In the genomic region with DNA sequence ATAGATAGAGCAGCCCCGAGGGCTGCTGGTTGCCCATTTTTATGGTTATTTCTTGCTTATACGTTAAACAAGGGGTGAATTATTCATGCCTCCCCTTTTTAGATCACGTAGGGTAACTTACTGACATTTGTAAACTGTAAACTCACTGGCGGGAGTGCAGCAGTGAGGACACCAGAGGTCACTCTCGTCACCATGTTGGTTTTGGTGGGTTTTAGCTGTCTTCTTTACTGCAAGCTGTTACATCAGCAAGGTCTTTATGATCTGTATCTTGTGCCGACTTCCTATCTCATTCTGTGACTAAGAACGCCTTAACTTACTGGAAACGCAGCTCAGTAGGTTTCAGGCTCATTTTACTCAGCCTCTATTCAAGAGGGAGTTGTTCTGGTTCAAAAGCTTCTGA, we compare ENCODE assay signal across 10 cellular contexts.
DNase-seq lines count a peak whose midpoint lies in the region; ATAC-seq and TF ChIP-seq lines count a peak whose summit lies in the region.
"Had no signal": no experiment of that assay in that cellular context is flagged by ENCODE, and none has a peak within 500 bp of the region (broad histone marks: within the 10 kb centered on the region; RNA-seq: fewer than 3 reads in every experiment).

No MANE protein-coding gene starts in this region.

- no peaks in the 10 kb centered on the region for H3K4me1 Mint-ChIP-seq in activated T-helper 17 cell treated with anti-CD3 and anti-CD28 coated beads, Interleukin-2, amount 50 U/mL, for 72 hours

- no peaks in the 10 kb centered on the region for H3K9me3 Mint-ChIP-seq in activated T-helper 17 cell treated with anti-CD3 and anti-CD28 coated beads, Interleukin-2, amount 50 U/mL, for 72 hours

- H3K4me1 ChIP-seq in iPS DF 6.9 (ENCODE audit: control insufficient read depth, insufficient read depth, low read length) (no peaks in the 10 kb centered on the region), thyroid gland (no peaks in the 10 kb centered on the region)
- H3K4me1 ChIP-seq: HAP-1 had no signal

- no peaks in the 10 kb centered on the region for H3K27me3 Mint-ChIP-seq in activated T-helper 17 cell treated with anti-CD3 and anti-CD28 coated beads, Interleukin-2, amount 50 U/mL, for 72 hours

- H3K4me3 ChIP-seq in LNCaP clone FGC (ENCODE audit: low read depth, low read length) (no peak overlapping the region), iPS DF 6.9 (ENCODE audit: low read length) (no peak overlapping the region), thyroid gland (replicated peaks in 1 of 3) (no peak overlapping the region)
- H3K4me3 ChIP-seq: HAP-1 had no signal

- no peak for ATAC-seq in activated T-helper 17 cell treated with anti-CD3 and anti-CD28 coated beads, Interleukin-2, amount 50 U/mL, for 72 hours (replicated peaks)

- H3K36me3 ChIP-seq in iPS DF 6.9 (ENCODE audit: control insufficient read depth, insufficient read depth, low read length) (no peaks in the 10 kb centered on the region), thyroid gland (no peaks in the 10 kb centered on the region)
- H3K36me3 ChIP-seq: HAP-1 had no signal

- DNase-seq in D341Med (ENCODE audit: low spot score) (peak; percentile 25), LNCaP clone FGC (ENCODE audit: low read depth) (peak; percentile 15), SK-N-DZ (ENCODE audit: low spot score) (peak; percentile 40), iPS DF 6.9 (ENCODE audit: low read depth, low spot score) (peak; percentile 43), thyroid gland (no peak), superior temporal gyrus (ENCODE audit: extremely low spot score) (no peak), NCI-H128 (lab: John Stamatoyannopoulos, UW; ENCODE audit: unreplicated experiment) (no peak)
- DNase-seq: stimulated activated naive CD4-positive, alpha-beta T cell had no signal

- TF ChIP-seq POLR2A in thyroid gland (IDR thresholded peaks at IDR 0.05) = no peak

- no peak overlapping the region for H3K27ac Mint-ChIP-seq in activated T-helper 17 cell treated with anti-CD3 and anti-CD28 coated beads, Interleukin-2, amount 50 U/mL, for 72 hours

- intact Hi-C loops in thyroid gland (cut with DNase I) = no loop called here

- no peak overlapping the region for H3K4me3 Mint-ChIP-seq in activated T-helper 17 cell treated with anti-CD3 and anti-CD28 coated beads, Interleukin-2, amount 50 U/mL, for 72 hours

- no peaks in the 10 kb centered on the region for H3K36me3 Mint-ChIP-seq in activated T-helper 17 cell treated with anti-CD3 and anti-CD28 coated beads, Interleukin-2, amount 50 U/mL, for 72 hours (ENCODE audit: low read depth)

- H3K9me3 ChIP-seq in iPS DF 6.9 (ENCODE audit: control insufficient read depth, insufficient read depth, low read length) (no peaks in the 10 kb centered on the region), thyroid gland (no peaks in the 10 kb centered on the region)
- H3K9me3 ChIP-seq: HAP-1 had no signal

- H3K27me3 ChIP-seq in iPS DF 6.9 (ENCODE audit: control insufficient read depth, insufficient read depth, low read length) = no peaks in the 10 kb centered on the region
- H3K27me3 ChIP-seq in thyroid gland = no peaks in the 10 kb centered on the region

- WGBS in iPS DF 6.9 (ENCODE audit: insufficient coverage, insufficient read length) = no CpG with 5 or more reads among the region's 8 CpGs
- WGBS in thyroid gland, 2 donors = 57 to 68% methylated on average over 8 of the region's 8 CpGs

- H3K27ac ChIP-seq in iPS DF 6.9 (ENCODE audit: low read length) (no peak overlapping the region), thyroid gland (no peak overlapping the region)

- TF ChIP-seq CTCF in LNCaP clone FGC (IDR thresholded peaks at IDR 0.05; ENCODE audit: control insufficient read depth, extremely low read depth, insufficient read depth) = peak; percentile 74
- TF ChIP-seq CTCF in thyroid gland (IDR thresholded peaks at IDR 0.05) = no peak

Comparison
In these comparisons a context has a peak if more than half of its experiments do, and no peak if none do; other contexts are left out.
1. DNase-seq: peak in D341Med (single experiment), LNCaP clone FGC (single experiment), SK-N-DZ (single experiment) and iPS DF 6.9 (single experiment); none in thyroid gland (0 of 2), superior temporal gyrus (single experiment) and NCI-H128 (single experiment).